Comparison of ENCODE assay signal across 1 cellular context in genomic region chr14:21103710-21104447, GRCh38.
TF ChIP-seq lines count a peak whose summit lies in the region.

No MANE protein-coding gene starts in this region.

TF ChIP-seq in HepG2, 621 proteins besides CTCF, POLR2A, EP300 and RAD21 (continued from another document and continues in another):
- 0 out of 2 replicates have a peak, but pooled peaks have one; percentile 59 for TF ChIP-seq TERF1 (CRISPR knock-in tag; IDR thresholded peaks at IDR 0.05)
- TF ChIP-seq CHD2 (IDR thresholded peaks at IDR 0.05; ENCODE audit: low read depth, low read length), result peak; percentile 95
- peak; percentile 100 for TF ChIP-seq ARID2 (CRISPR knock-in tag; IDR thresholded peaks at IDR 0.05; ENCODE audit: borderline replicate concordance)
- TF ChIP-seq ZNF17 (CRISPR knock-in tag; IDR thresholded peaks at IDR 0.05), result no peak
- TF ChIP-seq SRF (IDR thresholded peaks at IDR 0.05; ENCODE audit: low read depth, low read length), result peak; percentile 15; the same call in 1 of the 2 replicates
- peak; percentile 96 for TF ChIP-seq CENPT (CRISPR knock-in tag; IDR thresholded peaks at IDR 0.05; ENCODE audit: low read depth)
- peak; percentile 95 for TF ChIP-seq ZNF740 (CRISPR knock-in tag; IDR thresholded peaks at IDR 0.05)
- 0 out of 2 replicates have a peak, but pooled peaks have one; percentile 13 for TF ChIP-seq RBAK (CRISPR knock-in tag; IDR thresholded peaks at IDR 0.05)
- no peak; the same call in 1 of the 2 replicates for TF ChIP-seq ADNP (CRISPR knock-in tag; IDR thresholded peaks at IDR 0.05)
- no peak; the same call in 1 of the 2 replicates for TF ChIP-seq ZNF644 (CRISPR knock-in tag; IDR thresholded peaks at IDR 0.05; ENCODE audit: low read depth)
- TF ChIP-seq ZC3H4 (CRISPR knock-in tag; IDR thresholded peaks at IDR 0.05; ENCODE audit: borderline replicate concordance), result peak; percentile 87
- peak; percentile 97 for TF ChIP-seq ZNF235 (CRISPR knock-in tag; IDR thresholded peaks at IDR 0.05; ENCODE audit: borderline replicate concordance)
- peak; percentile 93; the same call in 1 of the 2 replicates for TF ChIP-seq TEAD2 (CRISPR knock-in tag; IDR thresholded peaks at IDR 0.05)
- peak; percentile 97 for TF ChIP-seq FOSL2 (CRISPR knock-in tag; IDR thresholded peaks at IDR 0.05)
- TF ChIP-seq GPN1 (CRISPR knock-in tag; IDR thresholded peaks at IDR 0.05; ENCODE audit: borderline replicate concordance), result peak; percentile 53
- TF ChIP-seq HNF1A (IDR thresholded peaks at IDR 0.05; ENCODE audit: low read depth), result peak; percentile 19; the same call in 1 of the 2 replicates
- TF ChIP-seq HNF1A (CRISPR knock-in tag; IDR thresholded peaks at IDR 0.05; ENCODE audit: borderline replicate concordance), result peak; percentile 88
- peak; percentile 92; the same call in 1 of the 2 replicates for TF ChIP-seq ZNF329 (CRISPR knock-in tag; IDR thresholded peaks at IDR 0.05; ENCODE audit: low read depth)
- TF ChIP-seq ZFP36 (IDR thresholded peaks at IDR 0.05; ENCODE audit: borderline replicate concordance, low read depth, low read length, partially characterized antibody), result peak; percentile 3
- TF ChIP-seq ZNF782 (CRISPR knock-in tag; IDR thresholded peaks at IDR 0.05; ENCODE audit: borderline replicate concordance), result peak; percentile 93
- peak; percentile 98 for TF ChIP-seq CHCHD3 (CRISPR knock-in tag; IDR thresholded peaks at IDR 0.05)
- TF ChIP-seq BCLAF1 (IDR thresholded peaks at IDR 0.05), result no peak
- TF ChIP-seq ZNF574 (CRISPR knock-in tag; IDR thresholded peaks at IDR 0.05), result peak; percentile 94
- TF ChIP-seq MED8 (CRISPR knock-in tag; IDR thresholded peaks at IDR 0.05; ENCODE audit: insufficient replicate concordance), result peak; percentile 96
- peak; percentile 99 for TF ChIP-seq ZNF138 (CRISPR knock-in tag; IDR thresholded peaks at IDR 0.05; ENCODE audit: low read depth)
- TF ChIP-seq ZNF496 (CRISPR knock-in tag; IDR thresholded peaks at IDR 0.05; ENCODE audit: insufficient replicate concordance), result no peak
- TF ChIP-seq KDM2A (CRISPR knock-in tag; IDR thresholded peaks at IDR 0.05; ENCODE audit: borderline replicate concordance, low read depth), result peak; percentile 96
- peak; percentile 96; the same call in 1 of the 2 replicates for TF ChIP-seq ZNF784 (CRISPR knock-in tag; IDR thresholded peaks at IDR 0.05; ENCODE audit: borderline replicate concordance)
- 0 out of 2 replicates have a peak, but pooled peaks have one; percentile 61 for TF ChIP-seq ONECUT2 (CRISPR knock-in tag; IDR thresholded peaks at IDR 0.05)
- peak; percentile 73 for TF ChIP-seq NCOA2 (CRISPR knock-in tag; IDR thresholded peaks at IDR 0.05)
- peak; percentile 90 for TF ChIP-seq ZNF224 (CRISPR knock-in tag; IDR thresholded peaks at IDR 0.05)
- peak; percentile 92 for TF ChIP-seq MED13 (CRISPR knock-in tag; IDR thresholded peaks at IDR 0.05)
- peak; percentile 26 for TF ChIP-seq FOXO1 (CRISPR knock-in tag; IDR thresholded peaks at IDR 0.05)
- TF ChIP-seq ZFP82 (CRISPR knock-in tag; IDR thresholded peaks at IDR 0.05; ENCODE audit: borderline replicate concordance), result peak; percentile 94
- peak; percentile 53; the same call in 1 of the 2 replicates for TF ChIP-seq CENPBD1 (CRISPR knock-in tag; IDR thresholded peaks at IDR 0.05; ENCODE audit: borderline replicate concordance, low read depth)
- TF ChIP-seq ZSCAN29 (CRISPR knock-in tag; conservative IDR thresholded peaks at IDR 0.05), result peak; percentile 59; the same call in 1 of the 2 replicates
- TF ChIP-seq TFE3 (CRISPR knock-in tag; IDR thresholded peaks at IDR 0.05), result peak; percentile 95
- peak; percentile 94; the same call in 1 of the 2 replicates for TF ChIP-seq ZNF44 (CRISPR knock-in tag; IDR thresholded peaks at IDR 0.05)
- no peak for TF ChIP-seq JARID2 (CRISPR knock-in tag; IDR thresholded peaks at IDR 0.05; ENCODE audit: insufficient replicate concordance)
- 0 out of 2 replicates have a peak, but pooled peaks have one; percentile 74 for TF ChIP-seq TBP (CRISPR knock-in tag; IDR thresholded peaks at IDR 0.05)
- TF ChIP-seq SNAPC4 (CRISPR knock-in tag; IDR thresholded peaks at IDR 0.05), result peak; percentile 97
- TF ChIP-seq ZNF101 (CRISPR knock-in tag; IDR thresholded peaks at IDR 0.05; ENCODE audit: borderline replicate concordance, low read depth), result peak; percentile 96
- TF ChIP-seq NFYB (CRISPR knock-in tag; IDR thresholded peaks at IDR 0.05), result peak; percentile 63
